In genomic region chr3:193240436-193240849, GRCh38 we compare ENCODE assay signal across 9 cellular contexts. TPM values are rescaled to one million over a fixed set of nuclear protein-coding genes. Genes with fewer than 3 reads are reported as not detected.
DNase-seq lines count a peak whose midpoint lies in the region; ATAC-seq and TF ChIP-seq lines count a peak whose summit lies in the region.
"Had no signal": no experiment of that assay in that cellular context is flagged by ENCODE, and none has a peak within 500 bp of the region (broad histone marks: within the 10 kb centered on the region; RNA-seq: fewer than 3 reads in every experiment).

No MANE protein-coding gene starts in this region.

- H2BK12ac ChIP-seq in trophoblast cell (ENCODE audit: low read length): no peak overlapping the region

- H4K91ac ChIP-seq in trophoblast cell (ENCODE audit: low read depth, low read length): peak overlapping the region; percentile 54

- no peaks in the 10 kb centered on the region for H3K27me3 ChIP-seq in trophoblast cell (ENCODE audit: insufficient read depth, low read length)

- peaks cover 8% of the 10 kb centered on the region for H3K79me1 ChIP-seq in trophoblast cell (ENCODE audit: low read length)

- H3K18ac ChIP-seq in trophoblast cell (ENCODE audit: low read length): peak overlapping the region; percentile 40

- no peak overlapping the region for H2AK5ac ChIP-seq in trophoblast cell (ENCODE audit: low read length)

- no peak overlapping the region for H3K27ac ChIP-seq in SK-N-MC
- no peak overlapping the region for H3K27ac ChIP-seq in trophoblast cell (ENCODE audit: low read depth, low read length)

- H3K9me3 ChIP-seq in SK-N-MC (ENCODE audit: low read depth, low read length) (no peaks in the 10 kb centered on the region), trophoblast cell (ENCODE audit: insufficient read depth, low read depth, low read length) (no peaks in the 10 kb centered on the region)

- H4K8ac ChIP-seq in trophoblast cell (ENCODE audit: low read depth, low read length): peak overlapping the region; percentile 82

- ATAC-seq in GM18511 (IDR thresholded peaks at IDR 0.05; ENCODE audit: unreplicated experiment) (peak; percentile 8), GM21737 (IDR thresholded peaks at IDR 0.05; ENCODE audit: unreplicated experiment) (no peak), GM21515 (IDR thresholded peaks at IDR 0.05; ENCODE audit: unreplicated experiment) (no peak)

- H3K79me2 ChIP-seq in trophoblast cell (ENCODE audit: control insufficient read depth, insufficient read depth, low read length, poor library complexity): no peaks in the 10 kb centered on the region

- H3K4me1 ChIP-seq in trophoblast cell (ENCODE audit: control insufficient read depth in 1 of 2, insufficient read depth in 2 of 2, low read length in 2 of 2): peaks cover 2 to 3% of the 10 kb centered on the region in 2 experiments

- no peak overlapping the region for H2BK5ac ChIP-seq in trophoblast cell (ENCODE audit: low read depth, low read length, poor library complexity)

- H3K9ac ChIP-seq in SK-N-MC (ENCODE audit: insufficient read length) (peak overlapping the region; percentile 63), trophoblast cell (ENCODE audit: low read length) (peak overlapping the region; percentile 3)

- H3K36me3 ChIP-seq in SK-N-MC (ENCODE audit: insufficient read depth, low read length) (no peaks in the 10 kb centered on the region), trophoblast cell (ENCODE audit: control insufficient read depth in 1 of 2, insufficient read depth in 2 of 2, low read length in 2 of 2) (no peaks in the 10 kb centered on the region)

- WGBS in trophoblast cell (ENCODE audit: extremely low coverage, insufficient coverage, insufficient read length): no CpG with 5 or more reads among the region's 9 CpGs

- H3K4ac ChIP-seq in trophoblast cell (ENCODE audit: low read depth, low read length): no peak overlapping the region

- H4K12ac ChIP-seq in trophoblast cell (ENCODE audit: low read depth, low read length): peak overlapping the region; percentile 75

- no peak for DNase-seq in SK-N-MC (ENCODE audit: low read depth, low spot score)
- no peak for DNase-seq in foreskin fibroblast
- DNase-seq in trophoblast cell: no peak
- no peak for DNase-seq in OCI-M1 (lab: John Stamatoyannopoulos, UW)
- DNase-seq in HCEC 1CT: no peak
- DNase-seq: stimulated activated naive CD4-positive, alpha-beta T cell treated with Interleukin-2 at 50 U/mL for 16 hours had no signal

- peak overlapping the region; percentile 60 for H3K14ac ChIP-seq in trophoblast cell (ENCODE audit: low read length)

- no peak overlapping the region for H3K23ac ChIP-seq in trophoblast cell (ENCODE audit: low read length)

- peak overlapping the region; percentile 20 for H2BK120ac ChIP-seq in trophoblast cell (ENCODE audit: insufficient read depth, low read length, poor library complexity)

- peak overlapping the region; percentile 87 for H3K4me2 ChIP-seq in trophoblast cell (ENCODE audit: low read length)

- H2AFZ ChIP-seq in trophoblast cell (ENCODE audit: insufficient read depth, low read length, poor library complexity): peak overlapping the region; percentile 92

- peak overlapping the region; percentile 79 for H3K4me3 ChIP-seq in SK-N-MC
- H3K4me3 ChIP-seq in foreskin fibroblast (ENCODE audit: low read depth in 1 of 2, low read length in 2 of 2): peak overlapping the region; percentile 25 to 39
- peak overlapping the region; percentile 76 for H3K4me3 ChIP-seq in trophoblast cell (ENCODE audit: low read depth, low read length)

- no peak for TF ChIP-seq CTCF in foreskin fibroblast (IDR thresholded peaks at IDR 0.05; ENCODE audit: low read depth, low read length)

RNA-seq across cellular contexts. Expression of gene PLAAT1, which starts 0.6 kb away (rescaled TPM):
- polyA plus RNA-seq in trophoblast cell (2013): 2.1 and 2.2 TPM in 2 replicates
